ENCODE assay signal across 7 cellular contexts in the genomic region with DNA sequence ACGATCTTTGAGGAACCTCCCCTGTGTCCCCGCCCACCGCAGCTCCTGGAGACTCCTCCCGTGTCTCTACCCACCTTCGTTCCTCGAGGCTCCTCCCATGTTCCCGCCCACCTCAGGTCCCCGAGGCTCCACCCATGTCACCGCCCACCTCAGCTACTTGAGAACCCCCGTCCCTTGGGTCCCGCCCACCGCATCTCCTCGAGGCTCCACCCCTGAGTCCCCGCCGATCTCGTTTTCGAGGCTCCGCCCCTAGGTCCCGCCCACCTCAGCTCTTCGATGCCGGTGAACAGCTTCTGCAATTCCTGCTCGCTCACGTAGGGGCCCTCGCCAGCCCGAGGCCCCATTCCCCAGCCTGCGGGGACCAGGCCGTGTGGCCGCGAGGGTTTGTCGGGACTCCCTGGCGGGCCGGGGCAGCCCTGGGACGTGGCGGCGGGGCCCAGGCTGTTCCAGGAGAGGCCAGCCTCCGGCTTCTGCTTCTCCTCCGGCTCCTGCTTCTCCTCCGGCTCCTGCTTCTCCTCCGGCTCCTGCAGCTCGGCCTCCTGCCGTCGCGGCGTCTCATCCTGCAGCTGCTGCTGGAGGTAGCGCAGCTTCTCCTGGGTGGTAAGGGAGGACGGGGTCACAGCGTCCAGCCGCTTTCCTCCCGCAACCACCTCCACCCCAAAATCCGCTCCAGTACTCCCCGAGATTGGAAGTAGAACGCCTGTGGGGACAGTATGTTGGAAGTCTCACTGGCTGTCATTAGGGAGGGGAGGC. TPM values are rescaled to one million over a fixed set of nuclear protein-coding genes. Genes with fewer than 3 reads are reported as not detected.
A peak's percentile ranks its signal among the peaks of the same experiment; 100 is the strongest.
DNase-seq lines count a peak whose midpoint lies in the region; ATAC-seq, FAIRE-seq and TF ChIP-seq lines count a peak whose summit lies in the region.

No MANE protein-coding gene starts in this region.

- H4K20me1 ChIP-seq in Karpas-422 (ENCODE audit: insufficient read depth, low read depth, low read length) (no peaks in the 10 kb centered on the region), PC-9 (ENCODE audit: insufficient read depth) (no peaks in the 10 kb centered on the region)

- no peak for TF ChIP-seq CTCF in fibroblast of mammary gland (conservative IDR thresholded peaks at IDR 0.05; ENCODE audit: control insufficient read depth, insufficient read depth, low read depth, low read length)
- TF ChIP-seq CTCF in PC-9 (conservative IDR thresholded peaks at IDR 0.05): no peak
- TF ChIP-seq CTCF in osteocyte (IDR thresholded peaks at IDR 0.05): no peak

- BruUV-seq in PC-9 (replicated peaks; lab: Mats Ljungman, UMichigan): no TSS peak

- H3K27me3 Mint-ChIP-seq in activated CD4-positive, alpha-beta memory T cell treated with anti-CD3 and anti-CD28 coated beads for 36 hours: peaks cover 2% of the 10 kb centered on the region
- H3K27me3 Mint-ChIP-seq in osteocyte (ENCODE audit: unreplicated experiment): no peaks in the 10 kb centered on the region

- no peaks in the 10 kb centered on the region for H3K4me1 Mint-ChIP-seq in activated CD4-positive, alpha-beta memory T cell treated with anti-CD3 and anti-CD28 coated beads for 36 hours (ENCODE audit: low read depth)
- peaks cover 8% of the 10 kb centered on the region for H3K4me1 Mint-ChIP-seq in osteocyte (ENCODE audit: unreplicated experiment)

- H2AFZ ChIP-seq in Karpas-422 (ENCODE audit: low read length) (no peak overlapping the region), PC-9 (no peak overlapping the region)

- no peak for ATAC-seq in GM18511 (IDR thresholded peaks at IDR 0.05; ENCODE audit: unreplicated experiment)

- POLR2A ChIA-PET in activated CD4-positive, alpha-beta memory T cell treated with anti-CD3 and anti-CD28 coated beads for 36 hours (lab: Charles Lee): interaction anchor here (0.6 kb wide), 1 partner anchor 18 kb away, joined by 3 read pairs; no protein-coding TSS in a partner anchor
- POLR2A ChIA-PET in PC-9 (lab: Charles Lee; ENCODE audit: unreplicated experiment): no interaction called here

- H3K9me3 ChIP-seq in Karpas-422 (ENCODE audit: low read length) (no peaks in the 10 kb centered on the region), small intestine (ENCODE audit: control insufficient read depth, low read depth) (no peaks in the 10 kb centered on the region), PC-9 (ENCODE audit: insufficient read depth, low read depth) (no peaks in the 10 kb centered on the region)

- H3K27ac ChIP-seq in Karpas-422 (ENCODE audit: low read length) (no peak overlapping the region), small intestine (ENCODE audit: low read depth in 1 of 2, low read length in 1 of 2) (no peak overlapping the region), PC-9 (no peak overlapping the region)

- no peaks in the 10 kb centered on the region for H3K9me2 ChIP-seq in Karpas-422 (replicated peaks; ENCODE audit: insufficient read depth, low read length)
- no peaks in the 10 kb centered on the region for H3K9me2 ChIP-seq in PC-9 (ENCODE audit: insufficient read depth)

- no peak for FAIRE-seq in small intestine (lab: Jason Lieb, UNC)

- H3F3A ChIP-seq in PC-9 (ENCODE audit: insufficient read depth, low read depth): peaks cover 12% of the 10 kb centered on the region; the same call in 1 of the 2 replicates

- intact Hi-C loops in activated CD4-positive, alpha-beta memory T cell treated with anti-CD3 and anti-CD28 coated beads for 36 hours (cut with micrococcal nuclease): no loop called here
- intact Hi-C loops in PC-9 (cut with micrococcal nuclease; ENCODE audit: unreplicated experiment): no loop called here

- 48 to 59% (median 55%) methylated on average over 44 to 52 of the region's 52 CpGs for WGBS in small intestine, 3 donors

- H3K4me3 Mint-ChIP-seq in activated CD4-positive, alpha-beta memory T cell treated with anti-CD3 and anti-CD28 coated beads for 36 hours: no peak overlapping the region
- H3K4me3 Mint-ChIP-seq in osteocyte (ENCODE audit: unreplicated experiment): no peak overlapping the region

- DNase-seq in Karpas-422: peak; percentile 100
- peak; percentile 66 for DNase-seq in activated CD4-positive, alpha-beta memory T cell treated with anti-CD3 and anti-CD28 coated beads for 36 hours
- peak; percentile 83 for DNase-seq in fibroblast of mammary gland (ENCODE audit: low read depth)
- peak; percentile 8 for DNase-seq in small intestine
- DNase-seq in PC-9: no peak
- no peak for DNase-seq in osteocyte (ENCODE audit: extremely low spot score, unreplicated experiment)

- H3K9me3 Mint-ChIP-seq in activated CD4-positive, alpha-beta memory T cell treated with anti-CD3 and anti-CD28 coated beads for 36 hours: no peaks in the 10 kb centered on the region
- H3K9me3 Mint-ChIP-seq in osteocyte (ENCODE audit: unreplicated experiment): no peaks in the 10 kb centered on the region

- H3K4me1 ChIP-seq in Karpas-422 (ENCODE audit: low read length) (no peaks in the 10 kb centered on the region), small intestine (ENCODE audit: control insufficient read depth in 2 of 2, insufficient read depth in 1 of 2, low read depth in 1 of 2, low read length in 1 of 2) (no peaks in the 10 kb centered on the region), PC-9 (replicated peaks; ENCODE audit: insufficient read depth) (no peaks in the 10 kb centered on the region)

- no peaks in the 10 kb centered on the region for H3K27me3 ChIP-seq in Karpas-422 (ENCODE audit: low read length)
- no peaks in the 10 kb centered on the region for H3K27me3 ChIP-seq in small intestine (ENCODE audit: control insufficient read depth in 2 of 2, insufficient read depth in 2 of 2, low read length in 2 of 2)
- no peaks in the 10 kb centered on the region for H3K27me3 ChIP-seq in PC-9 (ENCODE audit: insufficient read depth, low read depth)

- H3K36me3 Mint-ChIP-seq in activated CD4-positive, alpha-beta memory T cell treated with anti-CD3 and anti-CD28 coated beads for 36 hours: no peaks in the 10 kb centered on the region
- no peaks in the 10 kb centered on the region for H3K36me3 Mint-ChIP-seq in osteocyte (ENCODE audit: unreplicated experiment)

- no peaks in the 10 kb centered on the region for H3K79me2 ChIP-seq in Karpas-422 (ENCODE audit: low read length)
- no peaks in the 10 kb centered on the region for H3K79me2 ChIP-seq in PC-9 (ENCODE audit: low read depth)

- H3K4me2 ChIP-seq in Karpas-422 (ENCODE audit: low read depth, low read length, poor library complexity, severe bottlenecking): no peak overlapping the region
- H3K4me2 ChIP-seq in PC-9: no peak overlapping the region

- no peak overlapping the region for H3K9ac ChIP-seq in Karpas-422 (ENCODE audit: low read length)

- H3K36me3 ChIP-seq in Karpas-422 (ENCODE audit: insufficient read depth, low read length) (no peaks in the 10 kb centered on the region), small intestine (ENCODE audit: control insufficient read depth in 2 of 2, insufficient read depth in 2 of 2, low read length in 2 of 2) (no peaks in the 10 kb centered on the region), PC-9 (ENCODE audit: low read depth) (no peaks in the 10 kb centered on the region)

- no peak overlapping the region for H3K27ac Mint-ChIP-seq in activated CD4-positive, alpha-beta memory T cell treated with anti-CD3 and anti-CD28 coated beads for 36 hours
- no peak overlapping the region for H3K27ac Mint-ChIP-seq in osteocyte (ENCODE audit: unreplicated experiment)

- CTCF ChIA-PET in activated CD4-positive, alpha-beta memory T cell treated with anti-CD3 and anti-CD28 coated beads for 36 hours (lab: Charles Lee): interaction anchor here (0.7 kb wide), 1 partner anchor 1328 kb away, joined by 3 read pairs; no protein-coding TSS in a partner anchor
- CTCF ChIA-PET in PC-9 (lab: Charles Lee): no interaction called here

- H3K4me3 ChIP-seq in Karpas-422 (ENCODE audit: low read length): no peak overlapping the region
- H3K4me3 ChIP-seq in fibroblast of mammary gland (ENCODE audit: control insufficient read depth, low read depth, low read length): no peak overlapping the region
- H3K4me3 ChIP-seq in small intestine (ENCODE audit: low read depth in 1 of 2, low read length in 2 of 2): no peak overlapping the region
- H3K4me3 ChIP-seq in PC-9: no peak overlapping the region

RNA-seq across cellular contexts. Expression of a gene that starts 16.7 kb away (rescaled TPM):
- 5.7 and 17.9 TPM in 2 replicates for total RNA-seq in Karpas-422 (2014; rRNA removed; shearing (Covaris generic); ENCODE audit: low replicate concordance)
- under 1 TPM; 0.40 to 0.63 TPM for total RNA-seq in activated CD4-positive, alpha-beta memory T cell treated with anti-CD3 and anti-CD28 coated beads for 36 hours
- polyA plus RNA-seq in small intestine: under 1 TPM in 2 of 3 donors, not detected in 1; 0.28 to 0.54 TPM
- total RNA-seq in PC-9 (2021) (not detected in 2 replicates), osteocyte (not detected in 2 replicates)

RNA-seq across cellular contexts. Expression of a gene that starts 20.4 kb away (rescaled TPM):
- total RNA-seq in Karpas-422 (2014; rRNA removed; shearing (Covaris generic); ENCODE audit: low replicate concordance): 32.4 and 54.7 TPM in 2 replicates
- total RNA-seq in activated CD4-positive, alpha-beta memory T cell treated with anti-CD3 and anti-CD28 coated beads for 36 hours: 10 to 100 TPM; 86.0 to 88.4 TPM
- polyA plus RNA-seq in small intestine: 10 to 100 TPM; 34.7 to 58.1 (median 49.2) TPM
- total RNA-seq in PC-9 (2021) (91.8 and 95.1 TPM in 2 replicates), osteocyte (130 and 133 TPM in 2 replicates)

RNA-seq across cellular contexts. Expression of a gene that starts 55.5 kb away (rescaled TPM):
- total RNA-seq in Karpas-422 (2014; rRNA removed; shearing (Covaris generic); ENCODE audit: low replicate concordance): 0.26 and 1.3 TPM in 2 replicates
- 1 to 10 TPM; 1.4 to 1.6 TPM for total RNA-seq in activated CD4-positive, alpha-beta memory T cell treated with anti-CD3 and anti-CD28 coated beads for 36 hours
- polyA plus RNA-seq in small intestine: 1 to 10 TPM in 1 of 3 donors, not detected in 2; 4.5 TPM
- total RNA-seq in PC-9 (2021): 1.7 and 2.1 TPM in 2 replicates
- 44.2 and 48.8 TPM in 2 replicates for total RNA-seq in osteocyte

RNA-seq across cellular contexts. Expression of a gene that starts 57.0 kb away (rescaled TPM):
- total RNA-seq in Karpas-422 (2014; rRNA removed; shearing (Covaris generic); ENCODE audit: low replicate concordance): 4.0 and 12.0 TPM in 2 replicates
- 1 to 10 TPM; 2.9 to 3.0 TPM for total RNA-seq in activated CD4-positive, alpha-beta memory T cell treated with anti-CD3 and anti-CD28 coated beads for 36 hours
- polyA plus RNA-seq in small intestine: 1 to 10 TPM in 1 of 3 donors, under 1 TPM in 1, not detected in 1; 0.27 to 2.7 TPM
- total RNA-seq in PC-9 (2021) (9.5 and 14.2 TPM in 2 replicates), osteocyte (0.73 and 1.5 TPM in 2 replicates)

Comparison
In these comparisons a context has a peak if more than half of its experiments do, and no peak if none do; other contexts are left out.
1. DNase-seq: peak in Karpas-422 (single experiment), activated CD4-positive, alpha-beta memory T cell treated with anti-CD3 and anti-CD28 coated beads for 36 hours (single experiment), fibroblast of mammary gland (single experiment) and small intestine (single experiment); none in PC-9 (0 of 2) and osteocyte (single experiment).
2. RNA of a gene that starts 55.5 kb away (total RNA-seq): 44.2 to 48.8 TPM in osteocyte; 1.7 to 2.1 TPM in PC-9, 1.4 to 1.6 TPM in activated CD4-positive, alpha-beta memory T cell treated with anti-CD3 and anti-CD28 coated beads for 36 hours and 0.26 to 1.3 TPM in Karpas-422; every median in the first group is over 10 times any median in the second.